In the genomic region with DNA sequence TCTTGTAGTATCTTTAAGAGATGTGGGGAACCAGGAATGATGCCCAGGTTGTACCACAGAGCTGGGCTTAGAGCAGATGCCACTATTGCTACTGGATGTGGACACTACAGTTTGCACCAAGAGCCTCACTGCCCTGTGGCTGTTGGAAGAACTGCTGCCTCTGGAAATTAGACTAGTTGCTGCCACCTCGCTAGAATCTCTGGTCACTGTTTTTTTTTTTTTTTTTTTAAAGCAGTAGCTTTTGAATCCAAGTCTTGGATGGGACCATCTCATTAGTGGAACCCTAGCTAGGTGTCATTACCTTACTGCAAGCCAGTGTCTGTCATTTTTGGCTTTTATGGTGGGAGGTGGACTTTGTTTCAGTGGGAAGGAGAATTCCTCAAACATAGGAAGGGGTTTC, we compare ENCODE assay signal across 11 cellular contexts.
DNase-seq lines count a peak whose midpoint lies in the region; ATAC-seq and TF ChIP-seq lines count a peak whose summit lies in the region.
"Had no signal": no experiment of that assay in that cellular context is flagged by ENCODE, and none has a peak within 500 bp of the region (broad histone marks: within the 10 kb centered on the region; RNA-seq: fewer than 3 reads in every experiment).

No MANE protein-coding gene starts in this region.

- no peak overlapping the region for H3K4me3 ChIP-seq in AG09309 (ENCODE audit: control insufficient read depth, low read depth, low read length)
- no peak overlapping the region for H3K4me3 ChIP-seq in mesenchymal stem cell (ENCODE audit: insufficient read depth in 1 of 2, low read depth in 1 of 2, low read length in 2 of 2)

- 80% methylated on average over 1 of the region's 1 CpG for WGBS in mesenchymal stem cell

- no peak overlapping the region for H2AFZ ChIP-seq in mesenchymal stem cell (ENCODE audit: low read depth, low read length)

- H3K14ac ChIP-seq in mesenchymal stem cell (ENCODE audit: low read length in 2 of 2): no peak overlapping the region

- no peak overlapping the region for H3K4me2 ChIP-seq in mesenchymal stem cell (ENCODE audit: low read length, poor library complexity, severe bottlenecking)

- CTCF ChIA-PET in HEK293T (lab: Yijun Ruan, JAX): interaction anchor here (0.5 to 3.3 kb wide), 5 partner anchors 29 to 141 kb away, joined by 3 to 12 read pairs (median 3); no protein-coding TSS in a partner anchor

- H3K4me1 ChIP-seq in mesenchymal stem cell (ENCODE audit: control insufficient read depth, insufficient read depth, low read depth, low read length): peaks cover 1% of the 10 kb centered on the region

- no peak overlapping the region for H3K23ac ChIP-seq in mesenchymal stem cell (ENCODE audit: low read length in 2 of 2)

- H4K8ac ChIP-seq in mesenchymal stem cell (ENCODE audit: low read length): no peak overlapping the region

- H2BK120ac ChIP-seq in mesenchymal stem cell (ENCODE audit: low read depth, low read length): no peak overlapping the region

- H3K18ac ChIP-seq in mesenchymal stem cell (ENCODE audit: low read depth in 1 of 2, low read length in 2 of 2): no peak overlapping the region

- H3K9ac ChIP-seq in mesenchymal stem cell (ENCODE audit: low read length): no peak overlapping the region

- DNase-seq in AG09309 (ENCODE audit: low read depth) (no peak), HEK293T (ENCODE audit: extremely low spot score) (peak; percentile 53), T47D (ENCODE audit: low read depth in 1 of 2, low spot score in 1 of 2) (peak; percentile 6 to 61), mesenchymal stem cell (peak; percentile 53), NOMO-1 treated with DMSO at 0.1 percent for 48 hours (lab: John Stamatoyannopoulos, UW; ENCODE audit: unreplicated experiment) (no peak)
- DNase-seq: central memory CD4-positive, alpha-beta T cell; NCI-H1092; retina had no signal

- H2AK5ac ChIP-seq in mesenchymal stem cell (ENCODE audit: low read length, severe bottlenecking): no peak overlapping the region

- peak; percentile 22 for TF ChIP-seq CTCF in AG09309 (IDR thresholded peaks at IDR 0.05; ENCODE audit: control insufficient read depth, insufficient read depth, low read depth, low read length, missing control alignments)

- H2BK15ac ChIP-seq in mesenchymal stem cell (ENCODE audit: low read depth, poor library complexity, severe bottlenecking): no peak overlapping the region

- peaks cover 0 to 4% of the 10 kb centered on the region in 2 experiments for H3K36me3 ChIP-seq in mesenchymal stem cell (ENCODE audit: control insufficient read depth in 1 of 2, insufficient read depth in 2 of 2, low read depth in 1 of 2, low read length in 2 of 2)

- no peak overlapping the region for H2BK12ac ChIP-seq in mesenchymal stem cell (ENCODE audit: low read length in 2 of 2)

- H3K27ac ChIP-seq in mesenchymal stem cell (ENCODE audit: low read length, poor library complexity, severe bottlenecking): no peak overlapping the region

- POLR2A ChIA-PET in HEK293T (lab: Yijun Ruan, JAX): no interaction called here

- no peaks in the 10 kb centered on the region for H3K27me3 ChIP-seq in mesenchymal stem cell (ENCODE audit: control insufficient read depth in 1 of 2, insufficient read depth in 1 of 2, low read length in 2 of 2)

- ATAC-seq in GM18867 (IDR thresholded peaks at IDR 0.05; ENCODE audit: unreplicated experiment) (no peak), HG02678 (IDR thresholded peaks at IDR 0.05; ENCODE audit: unreplicated experiment) (no peak), HG03135 (IDR thresholded peaks at IDR 0.05; ENCODE audit: unreplicated experiment) (no peak)

- H3K4ac ChIP-seq in mesenchymal stem cell (ENCODE audit: low read depth in 1 of 2, low read length in 2 of 2): no peak overlapping the region

- peaks cover 6% of the 10 kb centered on the region for H3K9me3 ChIP-seq in mesenchymal stem cell (ENCODE audit: control insufficient read depth, low read length)

- H2BK5ac ChIP-seq in mesenchymal stem cell (ENCODE audit: low read depth, low read length, poor library complexity, severe bottlenecking): no peak overlapping the region

- in situ Hi-C loops in T47D (cut with HindIII; ENCODE audit: low pct_unique_long_range_greater_than_20kb, low sequenced_read_pairs): no loop called here

- H4K91ac ChIP-seq in mesenchymal stem cell (ENCODE audit: low read length): no peak overlapping the region

- peaks cover 31% of the 10 kb centered on the region for H3K79me1 ChIP-seq in mesenchymal stem cell (replicated peaks; ENCODE audit: low read length, poor library complexity, severe bottlenecking)

TF ChIP-seq in HEK293T, 16 proteins besides CTCF, POLR2A, EP300 and RAD21:
- no peak for TF ChIP-seq FOXK2 (IDR thresholded peaks at IDR 0.05)
- peak; percentile 86 for TF ChIP-seq ZNF384 (IDR thresholded peaks at IDR 0.05)
- TF ChIP-seq L3MBTL2 (conservative IDR thresholded peaks at IDR 0.05): no peak

Comparison
In these comparisons a context has a peak if more than half of its experiments do, and no peak if none do; other contexts are left out.
1. DNase-seq: peak in HEK293T (single experiment), T47D (2 of 2) and mesenchymal stem cell (single experiment); none in AG09309 (single experiment) and NOMO-1 treated with DMSO at 0.1 percent for 48 hours (single experiment).